1 cellular context compared by ENCODE assay signal in genomic region chr13:75760182-75760981, GRCh38.
TF ChIP-seq lines count a peak whose summit lies in the region.

No MANE protein-coding gene starts in this region.

TF ChIP-seq in HepG2, 621 proteins besides CTCF, POLR2A, EP300 and RAD21 (continued from another document and continues in another):
- no peak for TF ChIP-seq ZBTB40 (IDR thresholded peaks at IDR 0.05)
- TF ChIP-seq ZBTB40 (CRISPR knock-in tag; IDR thresholded peaks at IDR 0.05), result no peak; the same call in 1 of the 2 replicates
- TF ChIP-seq HIC2 (CRISPR knock-in tag; IDR thresholded peaks at IDR 0.05; ENCODE audit: low read depth), result peak; percentile 90
- TF ChIP-seq ZNF580 (CRISPR knock-in tag; IDR thresholded peaks at IDR 0.05; ENCODE audit: borderline replicate concordance, low read depth), result no peak
- no peak for TF ChIP-seq NFAT5 (CRISPR knock-in tag; IDR thresholded peaks at IDR 0.05)
- TF ChIP-seq TBL1XR1 (IDR thresholded peaks at IDR 0.05; ENCODE audit: borderline replicate concordance, low read length, partially characterized antibody), result no peak
- no peak for TF ChIP-seq ZNF552 (CRISPR knock-in tag; IDR thresholded peaks at IDR 0.05; ENCODE audit: borderline replicate concordance)
- TF ChIP-seq RXRB (CRISPR knock-in tag; IDR thresholded peaks at IDR 0.05; ENCODE audit: borderline replicate concordance), result peak; percentile 78; the same call in 1 of the 2 replicates
- TF ChIP-seq ZNF709 (CRISPR knock-in tag; IDR thresholded peaks at IDR 0.05), result no peak
- TF ChIP-seq CC2D1A (CRISPR knock-in tag; IDR thresholded peaks at IDR 0.05), result 0 out of 2 replicates have a peak, but pooled peaks have one; percentile 49
- no peak for TF ChIP-seq ZNF343 (CRISPR knock-in tag; IDR thresholded peaks at IDR 0.05)
- TF ChIP-seq ZNF251 (CRISPR knock-in tag; IDR thresholded peaks at IDR 0.05), result no peak
- TF ChIP-seq ETS1 (CRISPR knock-in tag; IDR thresholded peaks at IDR 0.05), result no peak
- no peak for TF ChIP-seq ZNF234 (CRISPR knock-in tag; conservative IDR thresholded peaks at IDR 0.05)
- TF ChIP-seq ZNF12 (CRISPR knock-in tag; IDR thresholded peaks at IDR 0.05), result 0 out of 2 replicates have a peak, but pooled peaks have one; percentile 16
- TF ChIP-seq MTF1 (CRISPR knock-in tag; IDR thresholded peaks at IDR 0.05), result no peak
- TF ChIP-seq RAD51 (IDR thresholded peaks at IDR 0.05; ENCODE audit: borderline replicate concordance), result no peak
- TF ChIP-seq ETV6 (CRISPR knock-in tag; conservative IDR thresholded peaks at IDR 0.05), result no peak
- TF ChIP-seq RORA (CRISPR knock-in tag; IDR thresholded peaks at IDR 0.05), result no peak
- TF ChIP-seq PBX2 (CRISPR knock-in tag; IDR thresholded peaks at IDR 0.05), result peak; percentile 52; the same call in 1 of the 2 replicates
- TF ChIP-seq ZNF543 (CRISPR knock-in tag; IDR thresholded peaks at IDR 0.05), result no peak
- TF ChIP-seq IRX3 (CRISPR knock-in tag; IDR thresholded peaks at IDR 0.05; ENCODE audit: borderline replicate concordance, low read depth), result no peak
- peak; percentile 21; the same call in 1 of the 2 replicates for TF ChIP-seq GMEB1 (CRISPR knock-in tag; IDR thresholded peaks at IDR 0.05; ENCODE audit: borderline replicate concordance)
- TF ChIP-seq ZNF605 (CRISPR knock-in tag; IDR thresholded peaks at IDR 0.05), result no peak
- no peak for TF ChIP-seq TRAFD1 (CRISPR knock-in tag; IDR thresholded peaks at IDR 0.05; ENCODE audit: borderline replicate concordance)
- no peak for TF ChIP-seq NBN (conservative IDR thresholded peaks at IDR 0.05)
- peak; percentile 85; the same call in 1 of the 2 replicates for TF ChIP-seq GATA4 (IDR thresholded peaks at IDR 0.05; ENCODE audit: borderline replicate concordance, low read depth)
- TF ChIP-seq MBNL3 (CRISPR knock-in tag; conservative IDR thresholded peaks at IDR 0.05), result no peak
- TF ChIP-seq SP1 (IDR thresholded peaks at IDR 0.05), result no peak
- peak; percentile 15; the same call in 1 of the 2 replicates for TF ChIP-seq SP1 (CRISPR knock-in tag; IDR thresholded peaks at IDR 0.05)
- no peak for TF ChIP-seq KDM1A (CRISPR knock-in tag; IDR thresholded peaks at IDR 0.05)
- no peak for TF ChIP-seq ZNF136 (CRISPR knock-in tag; IDR thresholded peaks at IDR 0.05; ENCODE audit: low read depth)
- TF ChIP-seq SMC3 (IDR thresholded peaks at IDR 0.05; ENCODE audit: low read length), result no peak
- TF ChIP-seq ZNF264 (CRISPR knock-in tag; IDR thresholded peaks at IDR 0.05), result 0 out of 2 replicates have a peak, but pooled peaks have one; percentile 53
- peak; percentile 51; the same call in 1 of the 2 replicates for TF ChIP-seq ZNF772 (CRISPR knock-in tag; IDR thresholded peaks at IDR 0.05)
- TF ChIP-seq ZNF781 (CRISPR knock-in tag; IDR thresholded peaks at IDR 0.05; ENCODE audit: borderline replicate concordance, not compliant biosample characterization), result peak; percentile 37
